Comparison of ENCODE assay signal across 8 cellular contexts in the genomic region with DNA sequence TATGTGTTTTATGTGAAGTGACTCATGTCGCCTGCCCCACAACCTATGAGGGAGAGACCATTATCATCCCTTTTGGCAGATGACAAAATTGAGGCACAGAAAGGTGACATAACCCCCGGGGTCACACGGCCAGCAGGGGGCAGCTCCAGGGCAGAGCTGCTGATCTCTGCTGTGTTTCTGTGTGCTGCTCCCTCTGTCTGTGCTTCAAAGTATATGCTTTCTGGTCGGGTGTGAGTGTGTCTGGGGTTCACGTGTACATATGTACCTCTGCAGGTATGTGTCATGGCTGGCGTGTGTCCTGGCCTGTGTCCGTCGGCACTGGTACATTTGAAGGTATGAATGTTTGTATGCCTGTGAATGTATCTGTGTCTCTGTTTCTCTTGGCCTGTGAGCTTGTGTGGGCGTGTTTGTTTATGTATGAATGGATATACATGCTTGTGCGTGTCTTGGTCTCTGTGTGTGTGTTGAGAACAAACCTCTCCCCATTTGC. TPM values are rescaled to one million over a fixed set of nuclear protein-coding genes. Genes with fewer than 3 reads are reported as not detected.
DNase-seq lines count a peak whose midpoint lies in the region; ATAC-seq, FAIRE-seq and TF ChIP-seq lines count a peak whose summit lies in the region.

No MANE protein-coding gene starts in this region.

- H4K20me1 ChIP-seq in neural progenitor cell (ENCODE audit: low read depth): peaks cover 61% of the 10 kb centered on the region

- no peaks in the 10 kb centered on the region for H3K79me2 ChIP-seq in neural progenitor cell (ENCODE audit: low read depth)

- POLR2A ChIA-PET in A549 (lab: Yijun Ruan, JAX): interaction anchor here (0.6 to 1.2 kb wide), 2 partner anchors 24 to 332 kb away, joined by 3 to 5 read pairs; no protein-coding TSS in a partner anchor
- POLR2A ChIA-PET in activated CD4-positive, alpha-beta memory T cell treated with anti-CD3 and anti-CD28 coated beads for 36 hours (lab: Charles Lee): interaction anchor here (1.1 kb wide), 1 partner anchor 24 kb away, joined by 3 read pairs; no protein-coding TSS in a partner anchor

- no peaks in the 10 kb centered on the region for H3K36me3 Mint-ChIP-seq in activated CD4-positive, alpha-beta memory T cell treated with anti-CD3 and anti-CD28 coated beads for 36 hours
- peaks cover 3% of the 10 kb centered on the region for H3K36me3 Mint-ChIP-seq in endodermal cell (ENCODE audit: low read depth)
- peaks cover 4% of the 10 kb centered on the region for H3K36me3 Mint-ChIP-seq in neural progenitor cell

- H3K27me3 ChIP-seq in endodermal cell (ENCODE audit: control insufficient read depth, insufficient read depth, low read length, poor library complexity, severe bottlenecking) (peaks cover 26% of the 10 kb centered on the region), neural progenitor cell (peaks cover 44% of the 10 kb centered on the region), upper lobe of left lung (peaks cover 0 to 5% (median 0%) of the 10 kb centered on the region in 4 donors)

- H3K27me3 Mint-ChIP-seq in activated CD4-positive, alpha-beta memory T cell treated with anti-CD3 and anti-CD28 coated beads for 36 hours: no peaks in the 10 kb centered on the region
- H3K27me3 Mint-ChIP-seq in endodermal cell (ENCODE audit: insufficient read depth) (peaks cover 91% of the 10 kb centered on the region), neural progenitor cell (ENCODE audit: insufficient read depth, low read depth) (peaks cover 8% of the 10 kb centered on the region)

- H3K4me1 ChIP-seq in A549: peaks cover 18% of the 10 kb centered on the region
- no peaks in the 10 kb centered on the region for H3K4me1 ChIP-seq in endodermal cell (ENCODE audit: control insufficient read depth, insufficient read depth, low read length)
- peaks cover 7% of the 10 kb centered on the region for H3K4me1 ChIP-seq in neural progenitor cell
- H3K4me1 ChIP-seq in upper lobe of left lung: peaks cover 35 to 45% (median 40%) of the 10 kb centered on the region in 4 donors

- WGBS in A549 (ENCODE audit: missing lambda C conversion rate): 31% methylated on average over 10 of the region's 10 CpGs
- WGBS in endodermal cell (ENCODE audit: insufficient coverage in 1 of 2, insufficient read length in 1 of 2), 2 experiments: 52 to 65% methylated on average over 3 to 8 of the region's 10 CpGs
- WGBS in upper lobe of left lung, 2 donors: 46 to 57% methylated on average over 10 of the region's 10 CpGs

- no peaks in the 10 kb centered on the region for H3K9me3 Mint-ChIP-seq in activated CD4-positive, alpha-beta memory T cell treated with anti-CD3 and anti-CD28 coated beads for 36 hours
- H3K9me3 Mint-ChIP-seq in endodermal cell: peaks cover 7% of the 10 kb centered on the region
- no peaks in the 10 kb centered on the region for H3K9me3 Mint-ChIP-seq in neural progenitor cell

- no peak overlapping the region for H2AFZ ChIP-seq in neural progenitor cell (replicated peaks)

- TF ChIP-seq CTCF in A549 (IDR thresholded peaks at IDR 0.05) (peak; percentile 98), endodermal cell (conservative IDR thresholded peaks at IDR 0.05) (peak; percentile 90), neural progenitor cell (IDR thresholded peaks at IDR 0.05) (peak; percentile 68), upper lobe of left lung (IDR thresholded peaks at IDR 0.05) (peak in 5 of 6 experiments; percentile 43 to 73 (median 55))

- peaks cover 26% of the 10 kb centered on the region for H3F3A ChIP-seq in neural progenitor cell (ENCODE audit: low read depth)

- no peak overlapping the region for H3K4me3 Mint-ChIP-seq in activated CD4-positive, alpha-beta memory T cell treated with anti-CD3 and anti-CD28 coated beads for 36 hours
- H3K4me3 Mint-ChIP-seq in endodermal cell (no peak overlapping the region), neural progenitor cell (peak overlapping the region; percentile 21)

- H3K27ac ChIP-seq in A549 (no peak overlapping the region), endodermal cell (ENCODE audit: low read depth, low read length) (no peak overlapping the region), neural progenitor cell (no peak overlapping the region), upper lobe of left lung (no peak overlapping the region)

- H3K9me3 ChIP-seq in A549 (no peaks in the 10 kb centered on the region), endodermal cell (ENCODE audit: control insufficient read depth, low read length) (no peaks in the 10 kb centered on the region), neural progenitor cell (ENCODE audit: low read depth) (no peaks in the 10 kb centered on the region), upper lobe of left lung (no peaks in the 10 kb centered on the region)

- peak; percentile 68 to 78 for ATAC-seq in A549
- peak; percentile 35 for ATAC-seq in GM18502 (IDR thresholded peaks at IDR 0.05; ENCODE audit: poor library complexity, unreplicated experiment)
- ATAC-seq in upper lobe of left lung (ENCODE audit: low FRiP score in 2 of 2): no peak

- DNase-seq in A549 (ENCODE audit: low read depth in 1 of 2, low spot score in 1 of 2) (peak; percentile 89 to 100), NCI-H226 (peak; percentile 45), endodermal cell (peak; percentile 81), neural progenitor cell (ENCODE audit: low spot score) (peak; percentile 66), upper lobe of left lung (peak in 1 of 2 donors; percentile 72), DMS79 treated with DMSO at 0.1 percent for 48 hours (lab: John Stamatoyannopoulos, UW) (no peak)
- peak; percentile 89 for DNase-seq in activated CD4-positive, alpha-beta memory T cell treated with anti-CD3 and anti-CD28 coated beads for 36 hours

- peaks cover 37% of the 10 kb centered on the region for H3K4me1 Mint-ChIP-seq in activated CD4-positive, alpha-beta memory T cell treated with anti-CD3 and anti-CD28 coated beads for 36 hours (ENCODE audit: low read depth)
- H3K4me1 Mint-ChIP-seq in endodermal cell (peaks cover 3% of the 10 kb centered on the region), neural progenitor cell (peaks cover 24% of the 10 kb centered on the region)

- intact Hi-C loops in activated CD4-positive, alpha-beta memory T cell treated with anti-CD3 and anti-CD28 coated beads for 36 hours (cut with micrococcal nuclease): loop anchor here (1.0 to 5.0 kb wide), 3 partner anchors 13 to 288 kb away; partner anchors contain the start of genes PAFAH1B3, POU2F2 and PRR19

- H3K4me3 ChIP-seq in A549 (no peak overlapping the region), endodermal cell (ENCODE audit: low read length) (no peak overlapping the region), neural progenitor cell (no peak overlapping the region), upper lobe of left lung (no peak overlapping the region)

- peak overlapping the region; percentile 19 for H3K27ac Mint-ChIP-seq in activated CD4-positive, alpha-beta memory T cell treated with anti-CD3 and anti-CD28 coated beads for 36 hours
- H3K27ac Mint-ChIP-seq in endodermal cell (no peak overlapping the region), neural progenitor cell (no peak overlapping the region)

- no peaks in the 10 kb centered on the region for H3K36me3 ChIP-seq in endodermal cell (ENCODE audit: control insufficient read depth, insufficient read depth, low read length)
- H3K36me3 ChIP-seq in neural progenitor cell: no peaks in the 10 kb centered on the region
- H3K36me3 ChIP-seq in upper lobe of left lung: no peaks in the 10 kb centered on the region

- no peak for TF ChIP-seq EP300 in A549 (IDR thresholded peaks at IDR 0.05)
- TF ChIP-seq EP300 in upper lobe of left lung (IDR thresholded peaks at IDR 0.05): no peak

- peak; percentile 99 for FAIRE-seq in A549 (lab: Jason Lieb, UNC)

- H3K4me2 ChIP-seq in A549 (no peak overlapping the region), neural progenitor cell (no peak overlapping the region)

- TF ChIP-seq RAD21 in A549 (conservative IDR thresholded peaks at IDR 0.05 in 1 of 2, IDR thresholded peaks at IDR 0.05 in 1 of 2): peak; percentile 55 to 72

- CTCF ChIA-PET in A549 (lab: Yijun Ruan, JAX): interaction anchor here (0.5 to 12.2 kb wide), 36 partner anchors 8 to 1127 kb away, joined by 3 to 302 read pairs (median 4); partner anchors contain the start of gene CXCL17
- CTCF ChIA-PET in activated CD4-positive, alpha-beta memory T cell treated with anti-CD3 and anti-CD28 coated beads for 36 hours (lab: Charles Lee): interaction anchor here (0.6 to 4.3 kb wide), 18 partner anchors 9 to 443 kb away, joined by 3 to 43 read pairs (median 4); partner anchors contain the start of gene CEACAM1

- no peak for TF ChIP-seq POLR2A in A549 (IDR thresholded peaks at IDR 0.05; ENCODE audit: low read length)
- no peak for TF ChIP-seq POLR2A in upper lobe of left lung (IDR thresholded peaks at IDR 0.05)

- H3K9ac ChIP-seq in endodermal cell (ENCODE audit: extremely low read depth, low read length, poor library complexity, severe bottlenecking) (no peak overlapping the region), neural progenitor cell (no peak overlapping the region)

RNA-seq across cellular contexts. Expression of gene LIPE, which starts 7.1 kb away (rescaled TPM):
- polyA plus RNA-seq in A549 (2011; rRNA removed): 1.6 and 2.6 TPM in 2 replicates
- 4.3 and 6.6 TPM in 2 replicates for polyA plus RNA-seq in A549 (2012; cell fraction: cytosol; rRNA removed)
- polyA plus RNA-seq in A549 (2012; cell fraction: nucleus; rRNA removed): 8.5 and 10.1 TPM in 2 replicates
- 2.5 to 3.2 TPM (median 2.7 TPM) in 3 replicates for polyA plus RNA-seq in A549 (2017; fragmentation: RNase III; extraction: RNeasy Plus Mini Kit Qiagen cat#74134 plus additional on column Dnase treatment)
- polyA minus RNA-seq in A549 (2011; rRNA and poly(A)+ RNA removed): 2.3 and 3.4 TPM in 2 replicates
- total RNA-seq in activated CD4-positive, alpha-beta memory T cell treated with anti-CD3 and anti-CD28 coated beads for 36 hours: 10 to 100 TPM; 31.6 to 31.8 TPM
- total RNA-seq in endodermal cell: 1 to 10 TPM; 5.9 to 8.1 TPM
- 6.7 TPM for polyA plus RNA-seq in endodermal cell (2013, experiment 1 of 2)
- polyA plus RNA-seq in endodermal cell (2013, experiment 2 of 2): 7.5 TPM
- total RNA-seq in neural progenitor cell (ENCODE audit: low replicate concordance): 3.5 and 5.0 TPM in 2 replicates
- total RNA-seq in upper lobe of left lung: 1 to 10 TPM; 1.3 to 6.2 (median 4.2) TPM

RNA-seq across cellular contexts. Expression of gene CXCL17, which starts 22.6 kb away (rescaled TPM):
- 0.13 and 0.14 TPM in 2 replicates for polyA plus RNA-seq in A549 (2011; rRNA removed)
- polyA plus RNA-seq in A549 (2012; cell fraction: cytosol; rRNA removed): 0.08 and 0.09 TPM in 2 replicates
- not detected in 2 replicates for polyA plus RNA-seq in A549 (2012; cell fraction: nucleus; rRNA removed)
- polyA plus RNA-seq in A549 (2017; fragmentation: RNase III; extraction: RNeasy Plus Mini Kit Qiagen cat#74134 plus additional on column Dnase treatment): not detected in 3 replicates
- polyA minus RNA-seq in A549 (2011; rRNA and poly(A)+ RNA removed): not detected in 2 replicates
- total RNA-seq in activated CD4-positive, alpha-beta memory T cell treated with anti-CD3 and anti-CD28 coated beads for 36 hours: not detected
- total RNA-seq in endodermal cell: under 1 TPM in 1 of 2 donors, not detected in 1; 0.37 TPM
- polyA plus RNA-seq in endodermal cell (2013, experiment 1 of 2): not detected
- not detected for polyA plus RNA-seq in endodermal cell (2013, experiment 2 of 2)
- 0.12 TPM in 1 of 2 replicates, not detected in the other for total RNA-seq in neural progenitor cell (ENCODE audit: low replicate concordance)
- total RNA-seq in upper lobe of left lung: 100 to 1,000 TPM in 3 of 6 donors, 10 to 100 TPM in 3; 31.4 to 155 (median 92.3) TPM

RNA-seq across cellular contexts. Expression of gene CNFN, which starts 30.0 kb away (rescaled TPM):
- polyA plus RNA-seq in A549 (2011; rRNA removed) (5.1 and 11.9 TPM in 2 replicates), A549 (2017; fragmentation: RNase III; extraction: RNeasy Plus Mini Kit Qiagen cat#74134 plus additional on column Dnase treatment) (33.2 to 44.6 TPM (median 33.6 TPM) in 3 replicates)
- polyA plus RNA-seq in A549 (2012; cell fraction: cytosol; rRNA removed): 39.9 and 41.0 TPM in 2 replicates
- polyA plus RNA-seq in A549 (2012; cell fraction: nucleus; rRNA removed): 23.1 and 33.3 TPM in 2 replicates
- polyA minus RNA-seq in A549 (2011; rRNA and poly(A)+ RNA removed): 1.4 and 5.2 TPM in 2 replicates
- not detected for total RNA-seq in activated CD4-positive, alpha-beta memory T cell treated with anti-CD3 and anti-CD28 coated beads for 36 hours
- total RNA-seq in endodermal cell (1 to 10 TPM; 5.0 to 6.6 TPM), neural progenitor cell (ENCODE audit: low replicate concordance) (2.9 and 3.2 TPM in 2 replicates), upper lobe of left lung (10 to 100 TPM in 1 of 6 donors, under 1 TPM in 2, not detected in 3; 0.46 to 32.5 (median 0.94) TPM)
- 12.8 TPM for polyA plus RNA-seq in endodermal cell (2013, experiment 1 of 2)
- 12.1 TPM for polyA plus RNA-seq in endodermal cell (2013, experiment 2 of 2)

Comparison
In these comparisons a context has a peak if more than half of its experiments do, and no peak if none do; other contexts are left out.
1. ATAC-seq: peak in A549 (2 of 2) and GM18502 (single experiment); none in upper lobe of left lung (0 of 2).
2. RNA of gene CXCL17, which starts 22.6 kb away (total RNA-seq): 31.4 to 155 TPM in upper lobe of left lung; 0.37 TPM in endodermal cell, not detected in activated CD4-positive, alpha-beta memory T cell treated with anti-CD3 and anti-CD28 coated beads for 36 hours and 0.12 TPM in neural progenitor cell; every median in the first group is over 10 times any median in the second.
3. Peak in every context shown above with its lines, with median percentiles within 50 percentile points of each other: CTCF ChIP-seq.